8 cellular contexts compared by ENCODE assay signal in the genomic region with DNA sequence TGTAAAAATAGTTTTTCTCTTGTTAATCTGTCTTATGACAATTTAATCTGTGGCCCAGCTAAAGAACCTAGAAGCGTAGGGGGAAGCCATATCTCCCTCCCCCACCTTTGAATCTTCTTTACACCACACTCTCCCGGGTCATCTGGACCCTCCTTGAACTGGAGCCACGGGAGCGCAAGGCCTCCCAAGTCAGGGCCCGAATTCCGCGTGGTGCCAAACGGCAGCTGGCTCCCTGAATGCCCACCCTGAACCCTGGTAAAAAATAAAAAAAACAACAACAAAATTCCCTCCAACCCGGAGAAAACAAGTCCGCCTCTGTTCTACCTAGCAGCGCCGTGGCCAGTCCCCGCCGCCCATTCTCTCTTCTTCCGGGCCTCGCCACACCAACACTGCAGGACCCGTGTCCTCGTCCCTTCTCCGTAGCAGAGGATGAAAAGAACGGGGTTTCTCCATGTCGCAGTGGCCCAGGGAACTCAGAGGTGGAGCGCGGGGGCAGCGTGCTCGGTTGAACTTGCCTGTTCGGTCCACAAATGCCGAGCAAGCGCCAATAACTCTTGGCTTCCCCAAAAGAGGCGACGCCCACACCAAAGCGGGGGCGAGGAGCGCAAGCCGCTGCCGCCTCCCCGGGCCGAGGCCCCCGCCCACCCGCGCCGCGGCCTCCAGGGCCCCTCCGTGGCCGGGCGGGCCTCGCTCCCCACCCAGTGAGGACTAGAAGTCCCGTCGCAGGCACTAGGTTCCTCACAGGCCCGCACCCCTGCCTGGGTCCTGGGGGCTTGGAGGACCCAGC. TPM values are rescaled to one million over a fixed set of nuclear protein-coding genes. Genes with fewer than 3 reads are reported as not detected.
DNase-seq lines count a peak whose midpoint lies in the region; ATAC-seq and TF ChIP-seq lines count a peak whose summit lies in the region.

No MANE protein-coding gene starts in this region.

- no peak for TF ChIP-seq CTCF in mesothelial cell of epicardium (IDR thresholded peaks at IDR 0.05; ENCODE audit: unreplicated experiment)

- H3K9me3 ChIP-seq in endocrine pancreas (ENCODE audit: control insufficient read depth, low read length): no peaks in the 10 kb centered on the region

- H3K36me3 Mint-ChIP-seq in mesothelial cell of epicardium: peaks cover 4% of the 10 kb centered on the region

- peaks cover 4% of the 10 kb centered on the region for H3K4me1 ChIP-seq in endocrine pancreas (ENCODE audit: control insufficient read depth, insufficient read depth, low read length)

- ATAC-seq in GM18868 (IDR thresholded peaks at IDR 0.05; ENCODE audit: unreplicated experiment) (peak; percentile 64), HG03066 (IDR thresholded peaks at IDR 0.05; ENCODE audit: low read depth, unreplicated experiment) (peak; percentile 65)

- H3K27me3 ChIP-seq in endocrine pancreas (ENCODE audit: control insufficient read depth, insufficient read depth, low read length): no peaks in the 10 kb centered on the region

- H3K27ac Mint-ChIP-seq in mesothelial cell of epicardium: peak overlapping the region; percentile 92

- peak overlapping the region; percentile 45 for H3K9ac ChIP-seq in endocrine pancreas (ENCODE audit: control insufficient read depth, insufficient read depth, low read length)

- peak overlapping the region; percentile 71 for H3K4me3 ChIP-seq in endocrine pancreas (ENCODE audit: control insufficient read depth, insufficient read depth, low read length)

- H3K27me3 Mint-ChIP-seq in mesothelial cell of epicardium (ENCODE audit: low read depth): no peaks in the 10 kb centered on the region

- in situ Hi-C loops in ACHN (cut with HindIII; ENCODE audit: low pct_ligation_motif_present, low pct_unique_long_range_greater_than_20kb, low sequenced_read_pairs): no loop called here

- H3K4me1 Mint-ChIP-seq in mesothelial cell of epicardium: peaks cover 31% of the 10 kb centered on the region

- DNase-seq in ACHN: peak; percentile 67
- peak; percentile 73 for DNase-seq in NCI-H82 (lab: John Stamatoyannopoulos, UW)
- DNase-seq in activated CD8-positive, alpha-beta memory T cell treated with anti-CD3 and anti-CD28 coated beads for 24 hours: peak; percentile 77
- DNase-seq in mesothelial cell of epicardium (ENCODE audit: low spot score in 2 of 2, unreplicated experiment in 2 of 2): peak in 1 of 2 experiments; percentile 63
- peak; percentile 13 to 43 for DNase-seq in stimulated activated CD8-positive, alpha-beta memory T cell treated with anti-CD3 and anti-CD28 coated beads, Interleukin-4, amount 100 ng/mL, for 4 hours (ENCODE audit: low read depth in 2 of 2, low spot score in 1 of 2)

- peak overlapping the region; percentile 86 for H3K4me3 Mint-ChIP-seq in mesothelial cell of epicardium

- no peaks in the 10 kb centered on the region for H3K36me3 ChIP-seq in endocrine pancreas (ENCODE audit: control insufficient read depth, insufficient read depth, low read length)

- H3K9me3 Mint-ChIP-seq in mesothelial cell of epicardium: peaks cover 12% of the 10 kb centered on the region

RNA-seq across cellular contexts. Expression of a gene that starts 15.1 kb away (rescaled TPM):
- total RNA-seq in mesothelial cell of epicardium: 186 to 208 TPM (median 186 TPM) in 3 replicates

RNA-seq across cellular contexts. Expression of a gene that starts 50.6 kb away (rescaled TPM):
- 41.9 to 42.3 TPM (median 42.1 TPM) in 3 replicates for total RNA-seq in mesothelial cell of epicardium
